8 cellular contexts compared by ENCODE assay signal in the genomic region with DNA sequence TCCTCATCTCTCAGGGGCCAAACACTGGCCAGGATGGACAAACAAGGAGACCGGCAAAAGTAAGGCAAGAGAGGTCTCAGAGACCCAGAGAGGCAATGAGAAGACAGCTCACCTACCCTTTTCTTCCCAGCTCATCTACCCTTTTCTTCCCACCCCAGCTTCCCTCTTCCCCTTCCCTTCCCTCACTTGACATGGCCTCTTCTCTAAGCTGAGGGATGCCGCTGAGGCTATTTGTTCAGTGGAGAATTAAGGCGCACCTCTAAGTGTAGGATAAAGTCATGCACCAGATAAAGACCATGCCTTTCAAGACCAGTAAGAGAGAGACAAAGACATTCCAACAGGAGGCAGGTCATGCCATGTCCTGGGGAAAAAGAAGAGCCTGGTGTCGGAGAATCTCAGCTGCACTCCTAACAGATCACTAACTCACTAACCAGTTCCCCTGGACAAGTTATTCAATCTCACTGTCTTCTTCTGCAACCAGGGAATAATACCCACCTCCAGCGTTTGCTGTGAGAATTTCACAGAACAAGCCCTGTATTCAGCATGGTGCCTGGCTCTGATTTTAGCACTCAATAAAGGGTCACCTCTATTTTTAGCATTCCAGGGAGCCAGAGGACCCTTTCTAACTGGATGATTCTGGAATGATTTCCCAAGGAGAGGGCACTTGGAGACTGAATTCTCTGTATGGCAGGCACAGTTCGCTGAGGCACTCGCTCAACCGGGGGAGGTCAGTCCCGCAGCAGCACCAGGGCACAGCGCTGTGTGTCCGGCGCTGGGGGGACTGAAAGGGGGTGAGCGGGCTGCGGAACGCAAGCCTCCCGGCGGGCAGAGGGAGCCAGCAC. TPM values are rescaled to one million over a fixed set of nuclear protein-coding genes. Genes with fewer than 3 reads are reported as not detected.
DNase-seq lines count a peak whose midpoint lies in the region; ATAC-seq and TF ChIP-seq lines count a peak whose summit lies in the region.

No MANE protein-coding gene starts in this region.

- POLR2A ChIA-PET in AG04449 (lab: Yijun Ruan, JAX) = interaction anchor here (0.9 to 1.3 kb wide), 4 partner anchors 33 to 501 kb away, joined by 3 to 5 read pairs (median 4); no protein-coding TSS in a partner anchor

- no peak for ATAC-seq in GM21786 (IDR thresholded peaks at IDR 0.05; ENCODE audit: unreplicated experiment)

- TF ChIP-seq CTCF in AG04449 (IDR thresholded peaks at IDR 0.05; ENCODE audit: insufficient read depth, low read length, missing control alignments) = peak; percentile 29
- TF ChIP-seq CTCF in colonic mucosa (IDR thresholded peaks at IDR 0.05) = no peak

- peaks cover 7% of the 10 kb centered on the region for H3K27me3 Mint-ChIP-seq in IgD-negative memory B cell

- CTCF ChIA-PET in AG04449 (lab: Yijun Ruan, JAX) = interaction anchor here (1.1 to 1.9 kb wide), 3 partner anchors 8 to 666 kb away, joined by 3 to 5 read pairs (median 4); no protein-coding TSS in a partner anchor

- H3K9me3 Mint-ChIP-seq in IgD-negative memory B cell = peaks cover 0 to 2% (median 0%) of the 10 kb centered on the region in 3 donors

- peak overlapping the region; percentile 100 for H3K27ac ChIP-seq in colonic mucosa
- peak overlapping the region; percentile 100 for H3K27ac ChIP-seq in muscle layer of colon (ENCODE audit: low read depth, low read length)

- no peaks in the 10 kb centered on the region for H3K36me3 ChIP-seq in colonic mucosa
- no peaks in the 10 kb centered on the region for H3K36me3 ChIP-seq in muscle layer of colon (ENCODE audit: insufficient read depth, low read length)

- peak overlapping the region; percentile 69 to 93 for H3K9ac ChIP-seq in colonic mucosa (ENCODE audit: low read depth in 2 of 2, low read length in 2 of 2)
- peak overlapping the region; percentile 59 for H3K9ac ChIP-seq in muscle layer of colon (ENCODE audit: low read length)

- no peaks in the 10 kb centered on the region for H3K9me3 ChIP-seq in colonic mucosa
- H3K9me3 ChIP-seq in muscle layer of colon (ENCODE audit: low read length) = no peaks in the 10 kb centered on the region

- no peaks in the 10 kb centered on the region for H3K27me3 ChIP-seq in colonic mucosa
- H3K27me3 ChIP-seq in muscle layer of colon (ENCODE audit: control insufficient read depth in 1 of 2, insufficient read depth in 2 of 2, low read length in 2 of 2) = no peaks in the 10 kb centered on the region

- peak overlapping the region in 2 of 3 donors; percentile 33 to 73 for H3K27ac Mint-ChIP-seq in IgD-negative memory B cell

- H3K4me3 Mint-ChIP-seq in IgD-negative memory B cell = peak overlapping the region; percentile 84 to 96 (median 90)

- H3K4me1 Mint-ChIP-seq in IgD-negative memory B cell = peaks cover 8 to 9% (median 9%) of the 10 kb centered on the region in 3 donors

- H3K4me1 ChIP-seq in colonic mucosa = no peaks in the 10 kb centered on the region
- H3K4me1 ChIP-seq in muscle layer of colon (ENCODE audit: insufficient read depth, low read length) = peaks cover 9% of the 10 kb centered on the region

- H3K4me3 ChIP-seq in AG04449 (ENCODE audit: low read depth, low read length) = peak overlapping the region; percentile 58
- H3K4me3 ChIP-seq in colonic mucosa = peak overlapping the region; percentile 85
- peak overlapping the region in 1 of 2 donors; percentile 97 for H3K4me3 ChIP-seq in muscle layer of colon (ENCODE audit: low read depth in 1 of 2, low read length in 2 of 2)

- no peak for DNase-seq in AG04449 (ENCODE audit: low read depth, low spot score)
- DNase-seq in colonic mucosa = no peak
- no peak for DNase-seq in epidermal melanocyte (ENCODE audit: insufficient read length, low spot score)
- no peak for DNase-seq in NCI-H2107 (lab: John Stamatoyannopoulos, UW)
- no peak for DNase-seq in DMS153 treated with DMSO at 0.1 percent for 48 hours (lab: John Stamatoyannopoulos, UW; ENCODE audit: unreplicated experiment)

- H3K36me3 Mint-ChIP-seq in IgD-negative memory B cell = peaks cover 1% of the 10 kb centered on the region

- intact Hi-C loops in colonic mucosa (cut with DNase I) = loop anchor here (5.0 to 10.0 kb wide), 2 partner anchors 117 to 235 kb away; no protein-coding TSS in a partner anchor

RNA-seq across cellular contexts. Expression of a gene that starts 3.0 kb away (rescaled TPM):
- 0.50 TPM for polyA plus RNA-seq in IgD-negative memory B cell
- total RNA-seq in colonic mucosa = 100 to 1,000 TPM in 1 of 2 donors, 10 to 100 TPM in 1; 74.2 to 142 TPM
